Comparison of ENCODE assay signal across 8 cellular contexts in the genomic region with DNA sequence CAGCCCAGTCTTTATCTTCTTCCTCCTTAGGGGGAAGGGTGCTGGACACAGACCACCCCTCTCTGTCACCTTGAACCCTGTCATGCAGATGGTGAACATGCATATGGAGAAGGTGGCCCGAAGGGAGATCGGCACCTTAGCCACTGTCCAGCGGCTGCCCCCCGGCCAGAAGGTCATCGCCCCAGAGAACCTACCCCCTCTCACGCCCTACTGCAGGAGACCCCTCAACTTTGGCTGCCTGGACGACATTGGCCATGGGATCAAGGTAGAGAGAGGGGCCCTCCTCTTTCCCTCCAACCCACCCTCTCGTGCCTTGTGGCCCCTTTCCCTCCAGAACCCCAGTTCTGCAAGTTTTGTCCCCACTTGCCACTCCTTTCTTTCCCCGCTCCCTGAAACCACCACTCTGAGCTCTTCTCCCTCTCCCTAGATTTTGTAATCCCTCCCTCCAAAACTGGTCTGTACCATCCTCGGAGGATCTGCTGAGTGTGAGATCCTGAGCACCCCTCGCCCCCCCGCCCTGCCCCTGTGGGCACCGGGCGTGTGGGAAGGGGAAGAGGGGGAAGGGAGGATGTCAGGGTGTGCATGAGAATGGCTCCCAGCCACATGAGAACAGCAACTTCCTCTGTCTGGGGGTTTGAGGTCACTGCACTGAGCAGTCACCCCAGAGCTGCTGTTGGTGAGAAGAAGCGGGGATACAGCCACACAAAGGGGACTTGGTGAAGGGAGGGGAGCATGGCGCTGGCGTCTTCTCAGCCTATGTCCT. TPM values are rescaled to one million over a fixed set of nuclear protein-coding genes. Genes with fewer than 3 reads are reported as not detected.
DNase-seq lines count a peak whose midpoint lies in the region; ATAC-seq lines count a peak whose summit lies in the region.

No MANE protein-coding gene starts in this region.

- no peaks in the 10 kb centered on the region for H3K9me3 Mint-ChIP-seq in activated CD4-positive, alpha-beta T cell treated with anti-CD3 and anti-CD28 coated beads for 36 hours (ENCODE audit: low read depth)
- peaks cover 3% of the 10 kb centered on the region for H3K9me3 Mint-ChIP-seq in stimulated activated memory B cell treated with anti-CD40 and anti-IgM and Interleukin-4, amounts not matched to agents 10 μg/mL and 1 μg/mL and 100 μg/mL, for 72 hours

- POLR2A ChIA-PET in activated CD4-positive, alpha-beta T cell treated with anti-CD3 and anti-CD28 coated beads for 36 hours (lab: Charles Lee): no interaction called here

- H3K4me3 ChIP-seq in HAP-1: no peak overlapping the region

- peak overlapping the region; percentile 54 for H3K4me3 Mint-ChIP-seq in activated CD4-positive, alpha-beta T cell treated with anti-CD3 and anti-CD28 coated beads for 36 hours
- H3K4me3 Mint-ChIP-seq in stimulated activated memory B cell treated with anti-CD40 and anti-IgM and Interleukin-4, amounts not matched to agents 10 μg/mL and 1 μg/mL and 100 μg/mL, for 72 hours: peak overlapping the region; percentile 74

- H3K27ac Mint-ChIP-seq in activated CD4-positive, alpha-beta T cell treated with anti-CD3 and anti-CD28 coated beads for 36 hours: peak overlapping the region; percentile 86
- peak overlapping the region; percentile 74 for H3K27ac Mint-ChIP-seq in stimulated activated memory B cell treated with anti-CD40 and anti-IgM and Interleukin-4, amounts not matched to agents 10 μg/mL and 1 μg/mL and 100 μg/mL, for 72 hours

- H3K4me1 Mint-ChIP-seq in activated CD4-positive, alpha-beta T cell treated with anti-CD3 and anti-CD28 coated beads for 36 hours: peaks cover 63% of the 10 kb centered on the region
- peaks cover 75% of the 10 kb centered on the region for H3K4me1 Mint-ChIP-seq in stimulated activated memory B cell treated with anti-CD40 and anti-IgM and Interleukin-4, amounts not matched to agents 10 μg/mL and 1 μg/mL and 100 μg/mL, for 72 hours

- no peaks in the 10 kb centered on the region for H3K27me3 Mint-ChIP-seq in activated CD4-positive, alpha-beta T cell treated with anti-CD3 and anti-CD28 coated beads for 36 hours
- no peaks in the 10 kb centered on the region for H3K27me3 Mint-ChIP-seq in stimulated activated memory B cell treated with anti-CD40 and anti-IgM and Interleukin-4, amounts not matched to agents 10 μg/mL and 1 μg/mL and 100 μg/mL, for 72 hours

- intact Hi-C loops in activated CD4-positive, alpha-beta T cell treated with anti-CD3 and anti-CD28 coated beads for 36 hours (cut with DNase I, micrococcal nuclease): loop anchor here (1.0 to 2.0 kb wide), 2 partner anchors 8 to 25 kb away; partner anchors contain the start of genes ABI3 (in 1 of the 2) and GNGT2 (in 1 of the 2)
- intact Hi-C loops in Right ventricle myocardium superior (cut with DNase I): no loop called here

- CTCF ChIA-PET in activated CD4-positive, alpha-beta T cell treated with anti-CD3 and anti-CD28 coated beads for 36 hours (lab: Charles Lee): interaction anchor here (1.1 to 2.6 kb wide), 3 partner anchors 10 to 26 kb away, joined by 4 to 11 read pairs (median 4); no protein-coding TSS in a partner anchor

- H3K36me3 Mint-ChIP-seq in activated CD4-positive, alpha-beta T cell treated with anti-CD3 and anti-CD28 coated beads for 36 hours (ENCODE audit: low read depth): peaks cover 56% of the 10 kb centered on the region
- peaks cover 40% of the 10 kb centered on the region for H3K36me3 Mint-ChIP-seq in stimulated activated memory B cell treated with anti-CD40 and anti-IgM and Interleukin-4, amounts not matched to agents 10 μg/mL and 1 μg/mL and 100 μg/mL, for 72 hours

- in situ Hi-C loops in HAP-1 (cut with MboI; ENCODE audit: low sequenced_read_pairs): no loop called here

- no peaks in the 10 kb centered on the region for H3K9me3 ChIP-seq in HAP-1

- H3K4me1 ChIP-seq in HAP-1: peaks cover 3% of the 10 kb centered on the region; the same call in 1 of the 2 replicates

- ATAC-seq in GM18520 (IDR thresholded peaks at IDR 0.05; ENCODE audit: unreplicated experiment) (peak; percentile 47), HG03095 (IDR thresholded peaks at IDR 0.05; ENCODE audit: unreplicated experiment) (peak; percentile 45), Right ventricle myocardium superior (ENCODE audit: poor library complexity) (peak; percentile 71)
- ATAC-seq in activated CD4-positive, alpha-beta T cell treated with anti-CD3 and anti-CD28 coated beads for 36 hours: peak; percentile 73
- ATAC-seq in stimulated activated memory B cell treated with anti-CD40 and anti-IgM and Interleukin-4, amounts not matched to agents 10 μg/mL and 1 μg/mL and 100 μg/mL, for 72 hours: peak; percentile 77

- no peaks in the 10 kb centered on the region for H3K36me3 ChIP-seq in HAP-1 (replicated peaks)

- DNase-seq in activated CD4-positive, alpha-beta T cell treated with anti-CD3 and anti-CD28 coated beads for 36 hours: peak; percentile 66
- DNase-seq in Right ventricle myocardium superior: peak; percentile 81
- no peak for DNase-seq in NCI-H446 (lab: John Stamatoyannopoulos, UW)
- no peak for DNase-seq in HK-2 (ENCODE audit: unreplicated experiment)
- DNase-seq in HAP-1 (ENCODE audit: low spot score in 2 of 2): no peak

- no peaks in the 10 kb centered on the region for H3K27me3 ChIP-seq in HAP-1 (ENCODE audit: low read depth)

RNA-seq across cellular contexts. Expression of gene ABI3, which starts 7.3 kb away (rescaled TPM):
- total RNA-seq in activated CD4-positive, alpha-beta T cell treated with anti-CD3 and anti-CD28 coated beads for 36 hours: 10 to 100 TPM; 27.8 to 31.1 TPM
- 5.5 TPM for total RNA-seq in Right ventricle myocardium superior

RNA-seq across cellular contexts. Expression of gene GNGT2, which starts 7.5 kb away (rescaled TPM):
- total RNA-seq in activated CD4-positive, alpha-beta T cell treated with anti-CD3 and anti-CD28 coated beads for 36 hours: 10 to 100 TPM; 27.3 to 27.7 TPM
- total RNA-seq in Right ventricle myocardium superior: 2.1 TPM

RNA-seq across cellular contexts. Expression of gene PHOSPHO1, which starts 12.8 kb away (rescaled TPM):
- not detected for total RNA-seq in activated CD4-positive, alpha-beta T cell treated with anti-CD3 and anti-CD28 coated beads for 36 hours
- 0.22 TPM for total RNA-seq in Right ventricle myocardium superior

Comparison
In these comparisons a context has a peak if more than half of its experiments do, and no peak if none do; other contexts are left out.
1. DNase-seq: peak in activated CD4-positive, alpha-beta T cell treated with anti-CD3 and anti-CD28 coated beads for 36 hours (single experiment) and Right ventricle myocardium superior (single experiment); none in NCI-H446 (0 of 2), HK-2 (single experiment) and HAP-1 (0 of 2).
2. Peak in every context shown above with its lines, with median percentiles within 50 percentile points of each other: ATAC-seq.